ENCODE assay signal across 8 cellular contexts in the genomic region with DNA sequence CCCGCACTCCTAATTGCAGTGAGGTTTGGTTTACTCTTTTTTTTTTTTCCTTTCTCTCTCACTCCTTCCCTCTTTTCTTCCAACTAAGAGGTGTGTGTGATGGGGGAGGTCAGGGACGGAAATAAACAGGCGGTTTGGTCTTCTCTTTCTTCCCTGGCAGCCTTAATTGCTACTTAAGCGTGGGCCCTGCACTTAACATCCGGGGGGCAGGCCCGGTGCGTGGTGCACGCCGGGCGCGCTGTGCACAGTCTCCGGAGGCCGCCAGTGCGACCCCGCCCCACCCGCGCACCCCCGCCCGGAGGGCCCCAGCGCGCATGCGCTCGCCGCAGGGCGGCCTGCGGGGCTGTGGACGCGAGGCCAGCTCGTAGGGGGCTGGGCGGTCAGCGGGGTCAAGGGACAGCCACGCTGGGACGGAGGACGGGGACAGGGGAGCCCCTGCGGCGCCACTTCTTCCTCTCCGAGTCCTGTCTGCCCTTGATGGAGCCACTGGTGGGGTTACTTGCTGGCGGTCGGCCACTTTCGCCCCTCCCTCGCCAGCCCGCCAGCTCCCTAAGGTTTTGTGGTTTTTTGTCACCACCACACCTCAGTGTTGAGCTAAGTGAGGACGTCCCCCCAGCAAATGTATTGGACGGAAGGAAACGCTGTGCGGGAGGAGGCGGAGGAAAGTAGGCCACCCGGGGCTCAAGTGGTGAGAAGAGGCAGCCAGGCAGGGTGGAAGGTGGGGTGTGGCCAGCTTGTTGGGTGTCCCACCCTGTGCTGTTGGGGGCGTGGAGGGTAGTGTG.
DNase-seq lines count a peak whose midpoint lies in the region; ATAC-seq and TF ChIP-seq lines count a peak whose summit lies in the region.

No MANE protein-coding gene starts in this region.

- H3K27ac ChIP-seq in HEK293 (ENCODE audit: extremely low read depth, low read depth, low read length), result peak overlapping the region; percentile 59

- H3K9me3 Mint-ChIP-seq in activated CD8-positive, alpha-beta T cell treated with anti-CD3 and anti-CD28 coated beads for 36 hours, result no peaks in the 10 kb centered on the region
- no peaks in the 10 kb centered on the region for H3K9me3 Mint-ChIP-seq in effector memory CD8-positive, alpha-beta T cell

- no peaks in the 10 kb centered on the region for H3K9me3 ChIP-seq in HEK293 (ENCODE audit: control insufficient read depth, insufficient read depth, low read depth, low read length)

- H3K4me1 Mint-ChIP-seq in activated CD8-positive, alpha-beta T cell treated with anti-CD3 and anti-CD28 coated beads for 36 hours (ENCODE audit: low read depth), result peaks cover 51% of the 10 kb centered on the region
- peaks cover 40 to 48% of the 10 kb centered on the region in 2 donors for H3K4me1 Mint-ChIP-seq in effector memory CD8-positive, alpha-beta T cell (ENCODE audit: low read depth in 2 of 2)

- DNase-seq in DMS 273 treated with DMSO at 0.1 percent for 48 hours (lab: John Stamatoyannopoulos, UW), result peak; percentile 13
- DNase-seq in NCI-H2227 (lab: John Stamatoyannopoulos, UW; ENCODE audit: unreplicated experiment), result peak; percentile 93
- DNase-seq in activated CD8-positive, alpha-beta T cell treated with anti-CD3 and anti-CD28 coated beads for 36 hours, result peak; percentile 90
- DNase-seq in effector memory CD8-positive, alpha-beta T cell, result peak; percentile 62 to 68 (median 63)
- peak; percentile 30 for DNase-seq in mucosa of gallbladder (ENCODE audit: low spot score)
- peak; percentile 83 for DNase-seq in stimulated activated CD8-positive, alpha-beta memory T cell treated with anti-CD3 and anti-CD28 coated beads, Interleukin-4, amount 100 ng/mL, for 48 hours
- no peak for DNase-seq in occipital lobe (lab: John Stamatoyannopoulos, UW)

- intact Hi-C loops in activated CD8-positive, alpha-beta T cell treated with anti-CD3 and anti-CD28 coated beads for 36 hours (cut with micrococcal nuclease), result loop anchor here (10.0 kb wide), 1 partner anchor 212 kb away; a partner anchor contains a TSS

- peak overlapping the region; percentile 80 for H3K4me3 Mint-ChIP-seq in activated CD8-positive, alpha-beta T cell treated with anti-CD3 and anti-CD28 coated beads for 36 hours
- H3K4me3 Mint-ChIP-seq in effector memory CD8-positive, alpha-beta T cell, result peak overlapping the region; percentile 67 to 82

- peak overlapping the region; percentile 99 for H3K27ac Mint-ChIP-seq in activated CD8-positive, alpha-beta T cell treated with anti-CD3 and anti-CD28 coated beads for 36 hours
- H3K27ac Mint-ChIP-seq in effector memory CD8-positive, alpha-beta T cell, result peak overlapping the region; percentile 85 to 93

- ATAC-seq in activated CD8-positive, alpha-beta T cell treated with anti-CD3 and anti-CD28 coated beads for 36 hours, result peak; percentile 94
- ATAC-seq in effector memory CD8-positive, alpha-beta T cell (replicated peaks), result peak; percentile 85

- TF ChIP-seq CTCF in HEK293 (tag by site-specific recombination; IDR thresholded peaks at IDR 0.05), result no peak
- no peak for TF ChIP-seq CTCF in activated CD8-positive, alpha-beta T cell treated with anti-CD3 and anti-CD28 coated beads for 36 hours (IDR thresholded peaks at IDR 0.05)

- H3K36me3 Mint-ChIP-seq in activated CD8-positive, alpha-beta T cell treated with anti-CD3 and anti-CD28 coated beads for 36 hours (ENCODE audit: low read depth), result peaks cover 3% of the 10 kb centered on the region
- H3K36me3 Mint-ChIP-seq in effector memory CD8-positive, alpha-beta T cell (ENCODE audit: insufficient read depth), result peaks cover 13% of the 10 kb centered on the region

- H3K4me1 ChIP-seq in HEK293 (ENCODE audit: control insufficient read depth, insufficient read depth, low read length), result peaks cover 6% of the 10 kb centered on the region; the same call in 1 of the 2 replicates

- H3K27me3 Mint-ChIP-seq in activated CD8-positive, alpha-beta T cell treated with anti-CD3 and anti-CD28 coated beads for 36 hours, result no peaks in the 10 kb centered on the region
- peaks cover 13 to 14% of the 10 kb centered on the region in 2 donors for H3K27me3 Mint-ChIP-seq in effector memory CD8-positive, alpha-beta T cell

- H3K36me3 ChIP-seq in HEK293 (ENCODE audit: control insufficient read depth in 2 of 2, insufficient read depth in 1 of 2, low read length in 2 of 2), result no peaks in the 10 kb centered on the region

- POLR2A ChIA-PET in HEK293 (lab: Yijun Ruan, JAX), result interaction anchor here (1.1 to 1.2 kb wide), 2 partner anchors 126 to 215 kb away, joined by 3 to 6 read pairs; a partner anchor contains a TSS
- POLR2A ChIA-PET in activated CD8-positive, alpha-beta T cell treated with anti-CD3 and anti-CD28 coated beads for 36 hours (lab: Charles Lee), result interaction anchor here (0.7 to 1.5 kb wide), 6 partner anchors 10 to 121 kb away, joined by 3 to 6 read pairs (median 4); a partner anchor contains a TSS

- CTCF ChIA-PET in HEK293 (lab: Yijun Ruan, JAX), result interaction anchor here (0.6 to 1.4 kb wide), 4 partner anchors 10 to 365 kb away, joined by 3 to 6 read pairs (median 4); no protein-coding TSS in a partner anchor
- CTCF ChIA-PET in activated CD8-positive, alpha-beta T cell treated with anti-CD3 and anti-CD28 coated beads for 36 hours (lab: Charles Lee), result interaction anchor here (1.0 to 2.7 kb wide), 4 partner anchors 16 to 222 kb away, joined by 3 to 9 read pairs (median 6); no protein-coding TSS in a partner anchor

- H3K4me3 ChIP-seq in HEK293 (ENCODE audit: low read depth, low read length), result peak overlapping the region; percentile 45

TF ChIP-seq in HEK293, 187 proteins besides CTCF, POLR2A, EP300 and RAD21 (continues in another document):
- no peak for TF ChIP-seq ZNF174 (tag by site-specific recombination; IDR thresholded peaks at IDR 0.05)
- TF ChIP-seq ZNF501 (tag by site-specific recombination; IDR thresholded peaks at IDR 0.05), result no peak
- no peak for TF ChIP-seq ZNF155 (tag by site-specific recombination; IDR thresholded peaks at IDR 0.05)
- TF ChIP-seq ZNF76 (tag by site-specific recombination; IDR thresholded peaks at IDR 0.05; ENCODE audit: borderline replicate concordance, low read depth), result peak; percentile 61; the same call in 1 of the 2 replicates
- TF ChIP-seq, protein P1, sequence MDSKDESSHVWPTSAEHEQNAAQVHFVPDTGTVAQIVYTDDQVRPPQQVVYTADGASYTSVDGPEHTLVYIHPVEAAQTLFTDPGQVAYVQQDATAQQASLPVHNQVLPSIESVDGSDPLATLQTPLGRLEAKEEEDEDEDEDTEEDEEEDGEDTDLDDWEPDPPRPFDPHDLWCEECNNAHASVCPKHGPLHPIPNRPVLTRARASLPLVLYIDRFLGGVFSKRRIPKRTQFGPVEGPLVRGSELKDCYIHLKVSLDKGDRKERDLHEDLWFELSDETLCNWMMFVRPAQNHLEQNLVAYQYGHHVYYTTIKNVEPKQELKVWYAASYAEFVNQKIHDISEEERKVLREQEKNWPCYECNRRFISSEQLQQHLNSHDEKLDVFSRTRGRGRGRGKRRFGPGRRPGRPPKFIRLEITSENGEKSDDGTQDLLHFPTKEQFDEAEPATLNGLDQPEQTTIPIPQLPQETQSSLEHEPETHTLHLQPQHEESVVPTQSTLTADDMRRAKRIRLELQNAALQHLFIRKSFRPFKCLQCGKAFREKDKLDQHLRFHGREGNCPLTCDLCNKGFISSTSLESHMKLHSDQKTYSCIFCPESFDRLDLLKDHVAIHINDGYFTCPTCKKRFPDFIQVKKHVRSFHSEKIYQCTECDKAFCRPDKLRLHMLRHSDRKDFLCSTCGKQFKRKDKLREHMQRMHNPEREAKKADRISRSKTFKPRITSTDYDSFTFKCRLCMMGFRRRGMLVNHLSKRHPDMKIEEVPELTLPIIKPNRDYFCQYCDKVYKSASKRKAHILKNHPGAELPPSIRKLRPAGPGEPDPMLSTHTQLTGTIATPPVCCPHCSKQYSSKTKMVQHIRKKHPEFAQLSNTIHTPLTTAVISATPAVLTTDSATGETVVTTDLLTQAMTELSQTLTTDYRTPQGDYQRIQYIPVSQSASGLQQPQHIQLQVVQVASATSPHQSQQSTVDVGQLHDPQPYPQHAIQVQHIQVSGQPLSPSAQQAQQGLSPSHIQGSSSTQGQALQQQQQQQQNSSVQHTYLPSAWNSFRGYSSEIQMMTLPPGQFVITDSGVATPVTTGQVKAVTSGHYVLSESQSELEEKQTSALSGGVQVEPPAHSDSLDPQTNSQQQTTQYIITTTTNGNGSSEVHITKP (tag by site-specific recombination; IDR thresholded peaks at IDR 0.05), result peak; percentile 78
- peak; percentile 76; the same call in 1 of the 2 replicates for TF ChIP-seq ZEB2 (tag by site-specific recombination; IDR thresholded peaks at IDR 0.05)
- peak; percentile 98 for TF ChIP-seq ZNF335 (tag by site-specific recombination; conservative IDR thresholded peaks at IDR 0.05)
- no peak for TF ChIP-seq ZNF292 (tag by site-specific recombination; IDR thresholded peaks at IDR 0.05; ENCODE audit: borderline replicate concordance, low read depth)
- no peak for TF ChIP-seq ZNF214 (tag by site-specific recombination; IDR thresholded peaks at IDR 0.05; ENCODE audit: borderline replicate concordance)
- TF ChIP-seq ZNF843 (tag by site-specific recombination; IDR thresholded peaks at IDR 0.05), result 0 out of 2 replicates have a peak, but pooled peaks have one; percentile 15
- TF ChIP-seq, protein P2, sequence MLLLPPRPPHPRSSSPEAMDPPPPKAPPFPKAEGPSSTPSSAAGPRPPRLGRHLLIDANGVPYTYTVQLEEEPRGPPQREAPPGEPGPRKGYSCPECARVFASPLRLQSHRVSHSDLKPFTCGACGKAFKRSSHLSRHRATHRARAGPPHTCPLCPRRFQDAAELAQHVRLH (tag by site-specific recombination; IDR thresholded peaks at IDR 0.05), result 0 out of 2 replicates have a peak, but pooled peaks have one; percentile 24
- TF ChIP-seq SP3 (tag by site-specific recombination; IDR thresholded peaks at IDR 0.05), result peak; percentile 71
- TF ChIP-seq WT1 (tag by site-specific recombination; IDR thresholded peaks at IDR 0.05), result peak; percentile 37; the same call in 1 of the 2 replicates
- peak; percentile 81 for TF ChIP-seq EGR2 (tag by site-specific recombination; IDR thresholded peaks at IDR 0.05; ENCODE audit: low read depth)
- no peak for TF ChIP-seq ZNF184 (tag by site-specific recombination; IDR thresholded peaks at IDR 0.05)
- TF ChIP-seq, protein P3, sequence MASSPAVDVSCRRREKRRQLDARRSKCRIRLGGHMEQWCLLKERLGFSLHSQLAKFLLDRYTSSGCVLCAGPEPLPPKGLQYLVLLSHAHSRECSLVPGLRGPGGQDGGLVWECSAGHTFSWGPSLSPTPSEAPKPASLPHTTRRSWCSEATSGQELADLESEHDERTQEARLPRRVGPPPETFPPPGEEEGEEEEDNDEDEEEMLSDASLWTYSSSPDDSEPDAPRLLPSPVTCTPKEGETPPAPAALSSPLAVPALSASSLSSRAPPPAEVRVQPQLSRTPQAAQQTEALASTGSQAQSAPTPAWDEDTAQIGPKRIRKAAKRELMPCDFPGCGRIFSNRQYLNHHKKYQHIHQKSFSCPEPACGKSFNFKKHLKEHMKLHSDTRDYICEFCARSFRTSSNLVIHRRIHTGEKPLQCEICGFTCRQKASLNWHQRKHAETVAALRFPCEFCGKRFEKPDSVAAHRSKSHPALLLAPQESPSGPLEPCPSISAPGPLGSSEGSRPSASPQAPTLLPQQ (tag by site-specific recombination; IDR thresholded peaks at IDR 0.05), result peak; percentile 92
